Comparison of ENCODE assay signal across 17 cellular contexts in genomic region chr5:1655496-1656270, GRCh38.
"Had no signal": no experiment of that assay in that cellular context is flagged by ENCODE, and none has a peak within 500 bp of the region (broad histone marks: within the 10 kb centered on the region; RNA-seq: fewer than 3 reads in every experiment).

No MANE protein-coding gene starts in this region.

- H3K4me1 Mint-ChIP-seq: activated T-helper 17 cell treated with anti-CD3 and anti-CD28 coated beads, Interleukin-2, amount 50 U/mL, for 72 hours; central memory CD8-positive, alpha-beta T cell had no signal

- H3K27me3 ChIP-seq: body of pancreas had no signal

- H3K4me3 ChIP-seq: body of pancreas, stomach, thoracic aorta, uterus had no signal

- H3K9me3 ChIP-seq: body of pancreas, stomach, thoracic aorta, uterus had no signal

- DNase-seq: activated CD4-positive, alpha-beta T cell treated with anti-CD3 and anti-CD28 coated beads, Interleukin-2, amount 50 U/mL, for 1 hour; activated CD4-positive, CD25-positive, alpha-beta regulatory T cell; amniotic stem cell; effector memory CD8-positive, alpha-beta T cell; hippocampal formation; stimulated activated CD4-positive, alpha-beta T cell treated with anti-CD3 and anti-CD28 coated beads, Interleukin-15, amount 100 ng/mL, for 24 hours; stimulated activated CD4-positive, alpha-beta T cell treated with anti-CD3 and anti-CD28 coated beads, Interleukin-4, amount 100 ng/mL, for 24 hours; stomach; uterus had no signal

- H3K27ac Mint-ChIP-seq: activated naive CD4-positive, alpha-beta T cell treated with anti-CD3 and anti-CD28 coated beads, Interleukin-2, amount 50 U/mL, for 72 hours; activated T-helper 17 cell treated with anti-CD3 and anti-CD28 coated beads, Interleukin-2, amount 50 U/mL, for 72 hours; effector memory CD8-positive, alpha-beta T cell; natural killer cell treated with Interleukin-12 subunit alpha and Interleukin-12 subunit beta and Interleukin-15 and Interleukin-18, amount 100 ng/mL, for 72 hours had no signal

- H3K9me3 Mint-ChIP-seq: activated naive CD4-positive, alpha-beta T cell treated with anti-CD3 and anti-CD28 coated beads, Interleukin-2, amount 50 U/mL, for 72 hours; activated T-helper 17 cell treated with anti-CD3 and anti-CD28 coated beads, Interleukin-2, amount 50 U/mL, for 72 hours; central memory CD8-positive, alpha-beta T cell; effector memory CD8-positive, alpha-beta T cell; memory B cell; natural killer cell treated with Interleukin-12 subunit alpha and Interleukin-12 subunit beta and Interleukin-15 and Interleukin-18, amount 100 ng/mL, for 72 hours had no signal

- H3K36me3 ChIP-seq: stomach, thoracic aorta, uterus had no signal

- H3K4me1 ChIP-seq: uterus had no signal

- ATAC-seq: activated naive CD4-positive, alpha-beta T cell treated with anti-CD3 and anti-CD28 coated beads, Interleukin-2, amount 50 U/mL, for 72 hours; activated T-helper 17 cell treated with anti-CD3 and anti-CD28 coated beads, Interleukin-2, amount 50 U/mL, for 72 hours; body of pancreas; effector memory CD8-positive, alpha-beta T cell; natural killer cell treated with Interleukin-12 subunit alpha and Interleukin-12 subunit beta and Interleukin-15 and Interleukin-18, amount 100 ng/mL, for 72 hours had no signal

- H3K27ac ChIP-seq: body of pancreas, epithelial cell of prostate, stomach, thoracic aorta, uterus had no signal

- H3K4me3 Mint-ChIP-seq: activated T-helper 17 cell treated with anti-CD3 and anti-CD28 coated beads, Interleukin-2, amount 50 U/mL, for 72 hours; central memory CD8-positive, alpha-beta T cell; effector memory CD8-positive, alpha-beta T cell; memory B cell; natural killer cell treated with Interleukin-12 subunit alpha and Interleukin-12 subunit beta and Interleukin-15 and Interleukin-18, amount 100 ng/mL, for 72 hours had no signal
